Comparison of ENCODE assay signal across 14 cellular contexts in genomic region chr18:7575465-7576026, GRCh38. TPM values are rescaled to one million over a fixed set of nuclear protein-coding genes. Genes with fewer than 3 reads are reported as not detected.
DNase-seq lines count a peak whose midpoint lies in the region; ATAC-seq, FAIRE-seq and TF ChIP-seq lines count a peak whose summit lies in the region.
"Had no signal": no experiment of that assay in that cellular context is flagged by ENCODE, and none has a peak within 500 bp of the region (broad histone marks: within the 10 kb centered on the region; RNA-seq: fewer than 3 reads in every experiment).

No MANE protein-coding gene starts in this region.

- no peak for TF ChIP-seq CTCF in RWPE2 (IDR thresholded peaks at IDR 0.05; ENCODE audit: poor library complexity, severe bottlenecking)
- no peak for TF ChIP-seq CTCF in epithelial cell of proximal tubule (conservative IDR thresholded peaks at IDR 0.05; ENCODE audit: low read depth, low read length)
- no peak for TF ChIP-seq CTCF in osteoblast (IDR thresholded peaks at IDR 0.05; ENCODE audit: extremely low read depth, low read depth, low read length)
- TF ChIP-seq CTCF in kidney (IDR thresholded peaks at IDR 0.05; ENCODE audit: borderline replicate concordance, extremely low read depth, insufficient read depth): no peak
- no peak for TF ChIP-seq CTCF in ovary (IDR thresholded peaks at IDR 0.05)

- no peaks in the 10 kb centered on the region for H3K36me3 Mint-ChIP-seq in CD4-positive, alpha-beta memory T cell
- H3K36me3 Mint-ChIP-seq in activated naive CD8-positive, alpha-beta T cell treated with anti-CD3 and anti-CD28 coated beads for 36 hours: no peaks in the 10 kb centered on the region

- peaks cover 35% of the 10 kb centered on the region for H3K4me1 ChIP-seq in RWPE2 (ENCODE audit: insufficient read depth, poor library complexity, severe bottlenecking)
- H3K4me1 ChIP-seq in osteoblast (ENCODE audit: insufficient read depth, low read length): peaks cover 52% of the 10 kb centered on the region
- H3K4me1 ChIP-seq in CD4-positive, alpha-beta memory T cell (ENCODE audit: insufficient read depth, low read length): no peaks in the 10 kb centered on the region
- H3K4me1 ChIP-seq in kidney (ENCODE audit: control insufficient read depth in 1 of 2, insufficient read depth in 1 of 2, low read depth in 1 of 2, low read length in 2 of 2): peaks cover 0 to 2% of the 10 kb centered on the region in 2 donors
- H3K4me1 ChIP-seq in ovary (ENCODE audit: insufficient read depth): peaks cover 2% of the 10 kb centered on the region

- peaks cover 0 to 3% (median 0%) of the 10 kb centered on the region in 8 donors for H3K9me3 Mint-ChIP-seq in CD4-positive, alpha-beta memory T cell
- no peaks in the 10 kb centered on the region for H3K9me3 Mint-ChIP-seq in activated naive CD8-positive, alpha-beta T cell treated with anti-CD3 and anti-CD28 coated beads for 36 hours

- 78 to 92% (median 85%) methylated on average over 2 of the region's 2 CpGs for WGBS in ovary, 3 donors

- H3K79me2 ChIP-seq in osteoblast (ENCODE audit: insufficient read depth, low read length): peaks cover 55% of the 10 kb centered on the region

- peak overlapping the region; percentile 29 for H3K4me2 ChIP-seq in osteoblast (ENCODE audit: insufficient read depth, low read length)

- H2AFZ ChIP-seq in osteoblast (ENCODE audit: low read length): peak overlapping the region; percentile 83

- no peak overlapping the region for H3K4me3 ChIP-seq in RWPE2 (ENCODE audit: severe bottlenecking)
- peak overlapping the region; percentile 15 for H3K4me3 ChIP-seq in epithelial cell of proximal tubule (ENCODE audit: low read depth, low read length)
- no peak overlapping the region for H3K4me3 ChIP-seq in osteoblast (ENCODE audit: insufficient read depth, low read length)
- H3K4me3 ChIP-seq in CD4-positive, alpha-beta memory T cell (ENCODE audit: low read length in 2 of 2): no peak overlapping the region
- no peak overlapping the region for H3K4me3 ChIP-seq in kidney (ENCODE audit: low read length in 2 of 2)
- H3K4me3 ChIP-seq in ovary: no peak overlapping the region

- peak overlapping the region; percentile 66 for H3K27ac ChIP-seq in RWPE2 (ENCODE audit: poor library complexity, severe bottlenecking)
- H3K27ac ChIP-seq in osteoblast (ENCODE audit: low read depth, low read length): peak overlapping the region; percentile 68
- no peak overlapping the region for H3K27ac ChIP-seq in CD4-positive, alpha-beta memory T cell (ENCODE audit: low read depth, low read length)
- no peak overlapping the region for H3K27ac ChIP-seq in kidney (ENCODE audit: low read depth in 2 of 2, low read length in 2 of 2)
- no peak overlapping the region for H3K27ac ChIP-seq in ovary

- POLR2A ChIA-PET in CD4-positive, alpha-beta memory T cell (lab: Charles Lee; ENCODE audit: partially characterized antibody): no interaction called here

- no peaks in the 10 kb centered on the region for H3K36me3 ChIP-seq in RWPE2 (ENCODE audit: low read depth)
- H3K36me3 ChIP-seq in osteoblast (ENCODE audit: insufficient read depth, low read length): no peaks in the 10 kb centered on the region
- H3K36me3 ChIP-seq in CD4-positive, alpha-beta memory T cell (ENCODE audit: insufficient read depth, low read length): no peaks in the 10 kb centered on the region
- no peaks in the 10 kb centered on the region for H3K36me3 ChIP-seq in kidney (ENCODE audit: control insufficient read depth in 1 of 2, insufficient read depth in 2 of 2, low read length in 2 of 2)
- no peaks in the 10 kb centered on the region for H3K36me3 ChIP-seq in ovary

- peaks cover 0 to 15% (median 4%) of the 10 kb centered on the region in 4 donors for H3K4me1 Mint-ChIP-seq in CD4-positive, alpha-beta memory T cell
- peaks cover 4% of the 10 kb centered on the region for H3K4me1 Mint-ChIP-seq in activated naive CD8-positive, alpha-beta T cell treated with anti-CD3 and anti-CD28 coated beads for 36 hours

- H3K27me3 ChIP-seq in RWPE2 (ENCODE audit: insufficient read depth, poor library complexity, severe bottlenecking) (no peaks in the 10 kb centered on the region), osteoblast (ENCODE audit: insufficient read depth, low read length) (no peaks in the 10 kb centered on the region), ovary (no peaks in the 10 kb centered on the region)
- H3K27me3 ChIP-seq in CD4-positive, alpha-beta memory T cell (ENCODE audit: insufficient read depth, low read length): no peaks in the 10 kb centered on the region

- CTCF ChIA-PET in CD4-positive, alpha-beta memory T cell (lab: Charles Lee; ENCODE audit: partially characterized antibody): no interaction called here

- no peak for FAIRE-seq in kidney (lab: Jason Lieb, UNC)

- H3K9me3 ChIP-seq in RWPE2 (ENCODE audit: severe bottlenecking) (no peaks in the 10 kb centered on the region), osteoblast (ENCODE audit: low read depth, low read length) (no peaks in the 10 kb centered on the region), kidney (ENCODE audit: control insufficient read depth in 1 of 2, low read length in 2 of 2) (no peaks in the 10 kb centered on the region), ovary (no peaks in the 10 kb centered on the region)
- H3K9me3 ChIP-seq in CD4-positive, alpha-beta memory T cell (ENCODE audit: control insufficient read depth in 1 of 2, low read length in 2 of 2): no peaks in the 10 kb centered on the region

- H4K20me1 ChIP-seq in osteoblast (ENCODE audit: insufficient read depth, low read length): no peaks in the 10 kb centered on the region

- ATAC-seq in RWPE2 (ENCODE audit: low read depth): peak; percentile 45
- ATAC-seq: effector memory CD8-positive, alpha-beta T cell had no signal

- intact Hi-C loops in CD4-positive, alpha-beta memory T cell (cut with micrococcal nuclease): no loop called here
- intact Hi-C loops in kidney (cut with DNase I): no loop called here
- intact Hi-C loops in ovary (cut with DNase I): no loop called here

- TF ChIP-seq POLR2A in ovary (IDR thresholded peaks at IDR 0.05): no peak

- DNase-seq in EH (ENCODE audit: low read depth): peak; percentile 80
- DNase-seq in RWPE2 (ENCODE audit: low spot score): no peak
- no peak for DNase-seq in epithelial cell of proximal tubule (ENCODE audit: low read depth)
- peak; percentile 63 for DNase-seq in osteoblast (ENCODE audit: insufficient read length, low spot score, missing footprints)
- no peak for DNase-seq in CD4-positive, alpha-beta memory T cell
- DNase-seq in kidney: no peak
- no peak for DNase-seq in ovary
- DNase-seq in activated naive CD8-positive, alpha-beta T cell treated with anti-CD3 and anti-CD28 coated beads for 36 hours: no peak
- DNase-seq: C1 segment of cervical spinal cord; effector memory CD8-positive, alpha-beta T cell; GF-D8; KBM-7; NCI-H1930; substantia nigra had no signal

- H3K27ac Mint-ChIP-seq in CD4-positive, alpha-beta memory T cell: peak overlapping the region in 2 of 7 donors; percentile 23 to 46
- H3K27ac Mint-ChIP-seq in activated naive CD8-positive, alpha-beta T cell treated with anti-CD3 and anti-CD28 coated beads for 36 hours: no peak overlapping the region
- H3K27ac Mint-ChIP-seq: effector memory CD8-positive, alpha-beta T cell had no signal

- no peak for TF ChIP-seq EP300 in ovary (IDR thresholded peaks at IDR 0.05)

- no peak overlapping the region for H3K9ac ChIP-seq in kidney (ENCODE audit: low read length in 2 of 2)

- H3K4me3 Mint-ChIP-seq in CD4-positive, alpha-beta memory T cell: peak overlapping the region in 1 of 8 donors; percentile 47
- H3K4me3 Mint-ChIP-seq in activated naive CD8-positive, alpha-beta T cell treated with anti-CD3 and anti-CD28 coated beads for 36 hours: no peak overlapping the region
- H3K4me3 Mint-ChIP-seq: effector memory CD8-positive, alpha-beta T cell had no signal

- peaks cover 5 to 7% of the 10 kb centered on the region in 2 donors for H3K27me3 Mint-ChIP-seq in CD4-positive, alpha-beta memory T cell
- H3K27me3 Mint-ChIP-seq in activated naive CD8-positive, alpha-beta T cell treated with anti-CD3 and anti-CD28 coated beads for 36 hours: peaks cover 23% of the 10 kb centered on the region

RNA-seq across cellular contexts. Expression of gene PTPRM, which starts 8.4 kb away (rescaled TPM):
- total RNA-seq in epithelial cell of proximal tubule (28.5 and 63.2 TPM in 2 replicates), osteoblast (84.7 and 89.3 TPM in 2 replicates), kidney (98.9 TPM), ovary (10 to 100 TPM; 45.6 to 73.3 (median 56.9) TPM)
- total RNA-seq in CD4-positive, alpha-beta memory T cell: 10 to 100 TPM; 16.1 to 20.1 TPM
- 1 to 10 TPM; 6.7 to 9.7 TPM for polyA plus RNA-seq in CD4-positive, alpha-beta memory T cell
- polyA plus RNA-seq in kidney (ENCODE audit: insufficient read depth, low read depth, low replicate concordance) (52.4 TPM), ovary (10 to 100 TPM; 51.1 to 82.0 TPM)
- total RNA-seq in activated naive CD8-positive, alpha-beta T cell treated with anti-CD3 and anti-CD28 coated beads for 36 hours: under 1 TPM; 0.22 to 0.52 TPM

Comparison
In these comparisons a context has a peak if more than half of its experiments do, and no peak if none do; other contexts are left out.
1. DNase-seq: peak in EH (single experiment) and osteoblast (single experiment); none in RWPE2 (single experiment), epithelial cell of proximal tubule (single experiment), CD4-positive, alpha-beta memory T cell (0 of 5), kidney (single experiment), ovary (0 of 5) and activated naive CD8-positive, alpha-beta T cell treated with anti-CD3 and anti-CD28 coated beads for 36 hours (single experiment).
2. H3K27ac ChIP-seq: peak in RWPE2 (single experiment) and osteoblast (single experiment); none in CD4-positive, alpha-beta memory T cell (single experiment), kidney (0 of 2) and ovary (0 of 2).
3. RNA of gene PTPRM, which starts 8.4 kb away (total RNA-seq): 98.9 TPM in kidney (single experiment), 84.7 to 89.3 TPM in osteoblast, 28.5 to 63.2 TPM in epithelial cell of proximal tubule, 45.6 to 73.3 TPM in ovary and 16.1 to 20.1 TPM in CD4-positive, alpha-beta memory T cell; 0.22 to 0.52 TPM in activated naive CD8-positive, alpha-beta T cell treated with anti-CD3 and anti-CD28 coated beads for 36 hours; every median in the first group is over 10 times any median in the second.